ENCODE assay signal across 7 cellular contexts in genomic region chr2:753123-753522, GRCh38.
"Had no signal": no experiment of that assay in that cellular context is flagged by ENCODE, and none has a peak within 500 bp of the region (broad histone marks: within the 10 kb centered on the region; RNA-seq: fewer than 3 reads in every experiment).

No MANE protein-coding gene starts in this region.

- H3K4me3 ChIP-seq: GM23338 had no signal

- FAIRE-seq: H1, H54, HepG2 had no signal

- DNase-seq: H9, HCEC 1CT, KG1 had no signal

- ATAC-seq: GM23338, HepG2 had no signal
